ENCODE assay signal across 1 cellular context in the genomic region with DNA sequence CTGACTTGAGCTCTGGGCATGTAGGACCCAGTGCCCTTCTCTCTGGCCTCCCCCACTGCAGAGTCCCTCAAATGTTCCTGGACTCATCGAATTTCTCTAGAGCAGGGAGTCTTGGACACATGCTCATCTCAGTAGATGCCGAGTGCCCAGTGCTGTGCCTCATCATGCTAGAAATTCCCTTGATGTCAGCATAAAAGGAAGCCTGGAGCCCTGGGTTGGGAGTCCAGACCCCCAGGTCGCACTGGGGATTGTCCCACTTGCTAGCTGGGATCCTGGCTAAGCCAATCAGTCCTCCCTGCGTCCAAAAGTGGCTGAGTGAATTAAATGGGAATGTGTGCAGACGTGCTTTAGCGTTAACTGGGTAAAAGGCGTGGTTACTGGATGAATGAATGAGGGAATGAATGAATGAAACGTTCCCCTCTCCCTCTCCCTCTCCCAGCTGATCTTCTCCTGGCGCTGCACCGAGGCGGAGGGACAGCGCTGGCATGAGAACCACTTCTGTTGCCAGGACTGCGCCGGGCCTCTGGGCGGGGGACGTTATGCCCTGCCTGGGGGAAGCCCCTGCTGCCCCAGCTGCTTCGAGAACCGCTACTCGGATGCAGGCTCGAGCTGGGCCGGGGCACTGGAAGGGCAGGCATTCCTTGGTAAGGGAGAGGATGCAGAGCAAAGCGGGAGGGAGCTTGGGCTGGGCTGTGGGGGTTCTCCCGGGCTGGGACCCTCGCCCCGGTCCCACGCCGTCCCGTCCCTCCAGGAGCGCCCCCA.
TF ChIP-seq lines count a peak whose summit lies in the region.

No MANE protein-coding gene starts in this region.

TF ChIP-seq in K562, 482 proteins besides CTCF, POLR2A, EP300 and RAD21 (continued from another document):
- TF ChIP-seq ZBTB33 (CRISPR knock-in tag; IDR thresholded peaks at IDR 0.05) (peak; percentile 12; the same call in 1 of the 2 replicates), ZC3H11A (IDR thresholded peaks at IDR 0.05; ENCODE audit: low read depth, low read length) (no peak), ZNF24 (IDR thresholded peaks at IDR 0.05) (peak; percentile 96), FOXA1 (IDR thresholded peaks at IDR 0.05; ENCODE audit: borderline replicate concordance) (no peak), FOXA3 (CRISPR knock-in tag; conservative IDR thresholded peaks at IDR 0.05 in 1 of 2, IDR thresholded peaks at IDR 0.05 in 1 of 2) (no peak), U2AF2 (optimal IDR thresholded peaks at IDR 0.05; ENCODE audit: low read depth, low read length) (no peak), KDM2B (CRISPR knock-in tag; IDR thresholded peaks at IDR 0.05) (peak; percentile 46; the same call in 1 of the 2 replicates), HMBOX1 (IDR thresholded peaks at IDR 0.05) (no peak), DNMT1 (IDR thresholded peaks at IDR 0.05) (no peak), GMEB1 (CRISPR knock-in tag; IDR thresholded peaks at IDR 0.05) (no peak), CBX5 (IDR thresholded peaks at IDR 0.05; ENCODE audit: borderline replicate concordance, low read depth) (no peak), TGIF2 (CRISPR knock-in tag; IDR thresholded peaks at IDR 0.05) (peak; percentile 85; the same call in 1 of the 2 replicates), NCOA4 (IDR thresholded peaks at IDR 0.05; ENCODE audit: partially characterized antibody) (no peak)
- TF ChIP-seq, protein P1, sequence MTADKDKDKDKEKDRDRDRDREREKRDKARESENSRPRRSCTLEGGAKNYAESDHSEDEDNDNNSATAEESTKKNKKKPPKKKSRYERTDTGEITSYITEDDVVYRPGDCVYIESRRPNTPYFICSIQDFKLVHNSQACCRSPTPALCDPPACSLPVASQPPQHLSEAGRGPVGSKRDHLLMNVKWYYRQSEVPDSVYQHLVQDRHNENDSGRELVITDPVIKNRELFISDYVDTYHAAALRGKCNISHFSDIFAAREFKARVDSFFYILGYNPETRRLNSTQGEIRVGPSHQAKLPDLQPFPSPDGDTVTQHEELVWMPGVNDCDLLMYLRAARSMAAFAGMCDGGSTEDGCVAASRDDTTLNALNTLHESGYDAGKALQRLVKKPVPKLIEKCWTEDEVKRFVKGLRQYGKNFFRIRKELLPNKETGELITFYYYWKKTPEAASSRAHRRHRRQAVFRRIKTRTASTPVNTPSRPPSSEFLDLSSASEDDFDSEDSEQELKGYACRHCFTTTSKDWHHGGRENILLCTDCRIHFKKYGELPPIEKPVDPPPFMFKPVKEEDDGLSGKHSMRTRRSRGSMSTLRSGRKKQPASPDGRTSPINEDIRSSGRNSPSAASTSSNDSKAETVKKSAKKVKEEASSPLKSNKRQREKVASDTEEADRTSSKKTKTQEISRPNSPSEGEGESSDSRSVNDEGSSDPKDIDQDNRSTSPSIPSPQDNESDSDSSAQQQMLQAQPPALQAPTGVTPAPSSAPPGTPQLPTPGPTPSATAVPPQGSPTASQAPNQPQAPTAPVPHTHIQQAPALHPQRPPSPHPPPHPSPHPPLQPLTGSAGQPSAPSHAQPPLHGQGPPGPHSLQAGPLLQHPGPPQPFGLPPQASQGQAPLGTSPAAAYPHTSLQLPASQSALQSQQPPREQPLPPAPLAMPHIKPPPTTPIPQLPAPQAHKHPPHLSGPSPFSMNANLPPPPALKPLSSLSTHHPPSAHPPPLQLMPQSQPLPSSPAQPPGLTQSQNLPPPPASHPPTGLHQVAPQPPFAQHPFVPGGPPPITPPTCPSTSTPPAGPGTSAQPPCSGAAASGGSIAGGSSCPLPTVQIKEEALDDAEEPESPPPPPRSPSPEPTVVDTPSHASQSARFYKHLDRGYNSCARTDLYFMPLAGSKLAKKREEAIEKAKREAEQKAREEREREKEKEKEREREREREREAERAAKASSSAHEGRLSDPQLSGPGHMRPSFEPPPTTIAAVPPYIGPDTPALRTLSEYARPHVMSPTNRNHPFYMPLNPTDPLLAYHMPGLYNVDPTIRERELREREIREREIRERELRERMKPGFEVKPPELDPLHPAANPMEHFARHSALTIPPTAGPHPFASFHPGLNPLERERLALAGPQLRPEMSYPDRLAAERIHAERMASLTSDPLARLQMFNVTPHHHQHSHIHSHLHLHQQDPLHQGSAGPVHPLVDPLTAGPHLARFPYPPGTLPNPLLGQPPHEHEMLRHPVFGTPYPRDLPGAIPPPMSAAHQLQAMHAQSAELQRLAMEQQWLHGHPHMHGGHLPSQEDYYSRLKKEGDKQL (CRISPR knock-in tag; IDR thresholded peaks at IDR 0.05; ENCODE audit: borderline replicate concordance), result 0 out of 2 replicates have a peak, but pooled peaks have one; percentile 43
- TF ChIP-seq, protein P2, sequence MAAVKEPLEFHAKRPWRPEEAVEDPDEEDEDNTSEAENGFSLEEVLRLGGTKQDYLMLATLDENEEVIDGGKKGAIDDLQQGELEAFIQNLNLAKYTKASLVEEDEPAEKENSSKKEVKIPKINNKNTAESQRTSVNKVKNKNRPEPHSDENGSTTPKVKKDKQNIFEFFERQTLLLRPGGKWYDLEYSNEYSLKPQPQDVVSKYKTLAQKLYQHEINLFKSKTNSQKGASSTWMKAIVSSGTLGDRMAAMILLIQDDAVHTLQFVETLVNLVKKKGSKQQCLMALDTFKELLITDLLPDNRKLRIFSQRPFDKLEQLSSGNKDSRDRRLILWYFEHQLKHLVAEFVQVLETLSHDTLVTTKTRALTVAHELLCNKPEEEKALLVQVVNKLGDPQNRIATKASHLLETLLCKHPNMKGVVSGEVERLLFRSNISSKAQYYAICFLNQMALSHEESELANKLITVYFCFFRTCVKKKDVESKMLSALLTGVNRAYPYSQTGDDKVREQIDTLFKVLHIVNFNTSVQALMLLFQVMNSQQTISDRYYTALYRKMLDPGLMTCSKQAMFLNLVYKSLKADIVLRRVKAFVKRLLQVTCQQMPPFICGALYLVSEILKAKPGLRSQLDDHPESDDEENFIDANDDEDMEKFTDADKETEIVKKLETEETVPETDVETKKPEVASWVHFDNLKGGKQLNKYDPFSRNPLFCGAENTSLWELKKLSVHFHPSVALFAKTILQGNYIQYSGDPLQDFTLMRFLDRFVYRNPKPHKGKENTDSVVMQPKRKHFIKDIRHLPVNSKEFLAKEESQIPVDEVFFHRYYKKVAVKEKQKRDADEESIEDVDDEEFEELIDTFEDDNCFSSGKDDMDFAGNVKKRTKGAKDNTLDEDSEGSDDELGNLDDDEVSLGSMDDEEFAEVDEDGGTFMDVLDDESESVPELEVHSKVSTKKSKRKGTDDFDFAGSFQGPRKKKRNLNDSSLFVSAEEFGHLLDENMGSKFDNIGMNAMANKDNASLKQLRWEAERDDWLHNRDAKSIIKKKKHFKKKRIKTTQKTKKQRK (IDR thresholded peaks at IDR 0.05; ENCODE audit: borderline replicate concordance, low read depth, low read length), result no peak
